Comparison of ENCODE assay signal across 20 cellular contexts in genomic region chr6:63516186-63516944, GRCh38. TPM values are rescaled to one million over a fixed set of nuclear protein-coding genes. Genes with fewer than 3 reads are reported as not detected.
DNase-seq lines count a peak whose midpoint lies in the region; ATAC-seq, FAIRE-seq and TF ChIP-seq lines count a peak whose summit lies in the region.
"Had no signal": no experiment of that assay in that cellular context is flagged by ENCODE, and none has a peak within 500 bp of the region (broad histone marks: within the 10 kb centered on the region; RNA-seq: fewer than 3 reads in every experiment).

No MANE protein-coding gene starts in this region.

- no peaks in the 10 kb centered on the region for H3K9me2 ChIP-seq in HCT116 (ENCODE audit: insufficient read depth)

- H3K36me3 ChIP-seq in HCT116 (ENCODE audit: control insufficient read depth in 1 of 2, insufficient read depth in 2 of 2, low read length in 2 of 2), result no peaks in the 10 kb centered on the region
- no peaks in the 10 kb centered on the region for H3K36me3 ChIP-seq in GM12878 (ENCODE audit: control insufficient read depth in 2 of 2, insufficient read depth in 2 of 2, low read length in 1 of 2)
- no peaks in the 10 kb centered on the region for H3K36me3 ChIP-seq in H7 (replicated peaks; ENCODE audit: control insufficient read depth, insufficient read depth, low read length)
- no peaks in the 10 kb centered on the region for H3K36me3 ChIP-seq in sigmoid colon
- H3K36me3 ChIP-seq: gastrocnemius medialis, suprapubic skin had no signal

- in situ Hi-C loops in GM12878 (cut with MboI), result no loop called here

- no peaks in the 10 kb centered on the region for H4K20me1 ChIP-seq in HCT116 (ENCODE audit: insufficient read depth)
- H4K20me1 ChIP-seq in GM12878 (ENCODE audit: control insufficient read depth, insufficient read depth), result no peaks in the 10 kb centered on the region

- CTCF ChIA-PET in HCT116 (lab: Charles Lee), result interaction anchor here (1.0 to 1.7 kb wide), 3 partner anchors 8 to 164 kb away, joined by 4 to 7 read pairs (median 5); no protein-coding TSS in a partner anchor
- CTCF ChIA-PET in GM12878 (lab: Yijun Ruan, JAX), result interaction anchor here (0.5 to 2.6 kb wide), 6 partner anchors 9 to 164 kb away, joined by 3 to 17 read pairs (median 4); no protein-coding TSS in a partner anchor

- SMC1A ChIA-PET in GM12878 (lab: Charles Lee; ENCODE audit: uncharacterized antibody, unreplicated experiment), result interaction anchor here (0.6 to 8.3 kb wide), 10 partner anchors 9 to 82 kb away, joined by 3 to 96 read pairs (median 4); no protein-coding TSS in a partner anchor

- no peak overlapping the region for H3K4me3 ChIP-seq in HCT116 (replicated peaks in 1 of 2; ENCODE audit: low read depth in 1 of 2, low read length in 2 of 2)
- H3K4me3 ChIP-seq in GM12878, result no peak overlapping the region
- no peak overlapping the region for H3K4me3 ChIP-seq in retinal pigment epithelial cell (ENCODE audit: low read length)
- H3K4me3 ChIP-seq in H7 (ENCODE audit: insufficient read depth, low read depth, low read length), result no peak overlapping the region
- no peak overlapping the region for H3K4me3 ChIP-seq in sigmoid colon
- H3K4me3 ChIP-seq: gastrocnemius medialis, SK-N-MC, suprapubic skin had no signal

- no TSS peak for BruUV-seq in HCT116 (replicated peaks; lab: Mats Ljungman, UMichigan)
- no TSS peak for BruUV-seq in GM12878 (replicated peaks; lab: Mats Ljungman, UMichigan)

- peak; percentile 32; the same call in 1 of the 2 replicates for TF ChIP-seq RAD21 in HCT116 (IDR thresholded peaks at IDR 0.05; ENCODE audit: low read depth)
- TF ChIP-seq RAD21 in GM12878 (IDR thresholded peaks at IDR 0.05; ENCODE audit: insufficient read depth, low read depth, low read length), result no peak

- DNase-seq in HCT116 (ENCODE audit: low read depth, low spot score) (peak; percentile 83), GM12878 (ENCODE audit: low read depth, low spot score) (no peak), kidney glomerular epithelial cell (lab: John Stamatoyannopoulos, UW) (peak; percentile 68), retinal pigment epithelial cell (ENCODE audit: low read depth) (peak; percentile 65), midbrain (lab: John Stamatoyannopoulos, UW) (no peak), H7 (no peak), sigmoid colon (no peak)
- DNase-seq in stimulated activated CD4-positive, alpha-beta T cell treated with anti-CD3 and anti-CD28 coated beads, Interleukin-4, amount 100 ng/mL, for 24 hours, result no peak
- DNase-seq: activated CD4-positive, alpha-beta memory T cell treated with anti-CD3 and anti-CD28 coated beads for 36 hours; activated T-cell treated with anti-CD3 and anti-CD28 coated beads, Interleukin-2, amount 50 U/mL, for 48 hours; AML-193; gastrocnemius medialis; HCEC 1CT; MM.1S; NCI-H2029; NCI-H526; occipital lobe; stimulated activated CD4-positive, alpha-beta T cell treated with anti-CD3 and anti-CD28 coated beads, Interleukin-2, amount 100 ng/mL, for 48 hours had no signal

- ATAC-seq in HCT116 (peak; percentile 67), GM12878 (no peak)
- ATAC-seq: gastrocnemius medialis had no signal

- H3K27me3 ChIP-seq in HCT116 (ENCODE audit: insufficient read depth, low read length) (no peaks in the 10 kb centered on the region), GM12878 (replicated peaks in 1 of 2; ENCODE audit: control insufficient read depth in 2 of 2, insufficient read depth in 2 of 2, low read length in 1 of 2) (no peaks in the 10 kb centered on the region), H7 (ENCODE audit: control insufficient read depth, insufficient read depth, low read length) (no peaks in the 10 kb centered on the region; the same call in 1 of the 2 replicates), sigmoid colon (no peaks in the 10 kb centered on the region)
- H3K27me3 ChIP-seq: gastrocnemius medialis, suprapubic skin had no signal

- TF ChIP-seq EP300 in GM12878 (IDR thresholded peaks at IDR 0.05; ENCODE audit: borderline replicate concordance in 1 of 2, control insufficient read depth in 1 of 2, low read depth in 2 of 2, low read length in 2 of 2), result no peak
- no peak for TF ChIP-seq EP300 in sigmoid colon (IDR thresholded peaks at IDR 0.05)

- POLR2A ChIA-PET in HCT116 (lab: Charles Lee), result interaction anchor here (0.9 to 1.9 kb wide), 4 partner anchors 11 to 163 kb away, joined by 3 to 10 read pairs (median 3); no protein-coding TSS in a partner anchor
- POLR2A ChIA-PET in GM12878 (lab: Charles Lee), result interaction anchor here (0.9 to 2.2 kb wide), 4 partner anchors 8 to 50 kb away, joined by 3 to 6 read pairs (median 3); no protein-coding TSS in a partner anchor

- FAIRE-seq in GM12878 (lab: Jason Lieb, UNC), result peak; percentile 57

- peak overlapping the region; percentile 53 for H3K4me2 ChIP-seq in HCT116 (ENCODE audit: low read length)
- H3K4me2 ChIP-seq in GM12878 (ENCODE audit: control insufficient read depth, insufficient read depth), result no peak overlapping the region

- intact Hi-C loops in HCT116 (cut with micrococcal nuclease) (loop anchor here (1.0 kb wide), 1 partner anchor 56 kb away; the partner anchor contains the start of genes LOC128125822 and PTP4A1), GM12878 (cut with micrococcal nuclease; ENCODE audit: unreplicated experiment) (loop anchor here (10.0 kb wide), 1 partner anchor 542 kb away; no protein-coding TSS in a partner anchor), sigmoid colon (cut with DNase I) (no loop called here)

- H3K9me3 ChIP-seq in HCT116 (ENCODE audit: control insufficient read depth in 1 of 2, insufficient read depth in 1 of 2, low read depth in 1 of 2, low read length in 2 of 2) (no peaks in the 10 kb centered on the region), GM12878 (replicated peaks; ENCODE audit: control insufficient read depth, insufficient read depth, low read length) (no peaks in the 10 kb centered on the region), sigmoid colon (no peaks in the 10 kb centered on the region)
- H3K9me3 ChIP-seq: gastrocnemius medialis, suprapubic skin had no signal

- peaks cover 19 to 49% of the 10 kb centered on the region in 2 experiments for H3K4me1 ChIP-seq in HCT116 (ENCODE audit: control insufficient read depth in 1 of 2, insufficient read depth in 2 of 2, low read length in 2 of 2)
- H3K4me1 ChIP-seq in GM12878 (ENCODE audit: control insufficient read depth, insufficient read depth, low read length), result peaks cover 18% of the 10 kb centered on the region
- H3K4me1 ChIP-seq in sigmoid colon, result no peaks in the 10 kb centered on the region
- H3K4me1 ChIP-seq: gastrocnemius medialis, suprapubic skin had no signal

- H3K27ac ChIP-seq in HCT116 (ENCODE audit: low read depth, low read length) (peak overlapping the region; percentile 73), GM12878 (ENCODE audit: control insufficient read depth, insufficient read depth) (no peak overlapping the region), sigmoid colon (no peak overlapping the region)
- H3K27ac ChIP-seq: gastrocnemius medialis, SK-N-MC, suprapubic skin had no signal

- TF ChIP-seq POLR2A in HCT116 (IDR thresholded peaks at IDR 0.05; ENCODE audit: borderline replicate concordance, extremely low read depth, insufficient read depth, insufficient read length) (no peak), GM12878 (IDR thresholded peaks at IDR 0.05; ENCODE audit: low read depth, low read length) (no peak), sigmoid colon (IDR thresholded peaks at IDR 0.05) (no peak)

- TF ChIP-seq CTCF in HCT116 (IDR thresholded peaks at IDR 0.05 in 2 of 3, conservative IDR thresholded peaks at IDR 0.05 in 1 of 3; ENCODE audit: borderline replicate concordance in 1 of 3, insufficient read depth in 1 of 3, low read depth in 2 of 3, low read length in 2 of 3) (no peak), GM12878 (IDR thresholded peaks at IDR 0.05 in 2 of 3, conservative IDR thresholded peaks at IDR 0.05 in 1 of 3; ENCODE audit: control insufficient read depth in 2 of 3, extremely low read depth in 1 of 3, insufficient read depth in 1 of 3, low read depth in 3 of 3, low read length in 3 of 3) (no peak), retinal pigment epithelial cell (conservative IDR thresholded peaks at IDR 0.05; ENCODE audit: low read depth, low read length) (no peak), sigmoid colon (IDR thresholded peaks at IDR 0.05) (no peak)

- RAD21 ChIA-PET in HCT116 (lab: Charles Lee; ENCODE audit: low non-redundant PET in 1 of 2, low total read pairs in 2 of 2, uncharacterized antibody in 2 of 2, unreplicated experiment in 2 of 2), result no interaction called here
- RAD21 ChIA-PET in GM12878 (lab: Charles Lee; ENCODE audit: unreplicated experiment), result interaction anchor here (0.5 to 1.5 kb wide), 7 partner anchors 8 to 248 kb away, joined by 3 to 4 read pairs (median 3); no protein-coding TSS in a partner anchor

- H3K79me2 ChIP-seq in HCT116 (ENCODE audit: insufficient read depth, low read length) (no peaks in the 10 kb centered on the region), GM12878 (ENCODE audit: control insufficient read depth, insufficient read depth, low read length) (no peaks in the 10 kb centered on the region)

- H3K9ac ChIP-seq in HCT116 (ENCODE audit: low read length) (peak overlapping the region; percentile 20), GM12878 (ENCODE audit: control insufficient read depth, insufficient read depth, low read length) (no peak overlapping the region)

- H2AFZ ChIP-seq in HCT116 (ENCODE audit: low read depth, low read length, poor library complexity, severe bottlenecking) (peak overlapping the region; percentile 70), GM12878 (ENCODE audit: control insufficient read depth, low read depth, low read length) (no peak overlapping the region)

- 96% methylated on average over 2 of the region's 2 CpGs for WGBS in GM12878 (ENCODE audit: insufficient coverage, insufficient replicate concordance, low lambda C conversion rate, missing lambda C conversion rate)
- 48 to 77% methylated on average over 2 of the region's 2 CpGs for WGBS in sigmoid colon, 2 donors

RNA-seq across cellular contexts. Expression of gene PTP4A1, which starts 55.9 kb away (rescaled TPM):
- total RNA-seq in HCT116 (2021; ENCODE audit: unreplicated experiment) (123 TPM), GM12878 (2014; rRNA removed) (14.0 and 18.3 TPM in 2 replicates), GM12878 (2014; rRNA removed; fragmentation: Illumina TruSeq; extraction: Trizol) (9.4 and 12.0 TPM in 2 replicates), GM12878 (2021) (67.4 and 70.1 TPM in 2 replicates), sigmoid colon (10 to 100 TPM; 21.4 to 56.6 (median 42.2) TPM)
- polyA plus RNA-seq in HCT116 (2012), result 47.5 and 61.8 TPM in 2 replicates
- total RNA-seq in GM12878 (2013; cell fraction: nucleolus; rRNA removed), result 33.9 and 34.0 TPM in 2 replicates
- 36.6 TPM for polyA plus RNA-seq in GM12878 (2011; ENCODE audit: low read depth)
- polyA plus RNA-seq in GM12878 (2011; rRNA removed) (25.4 and 32.3 TPM in 2 replicates), GM12878 (2014; fragmentation: Illumina TruSeq; extraction: Trizol) (79.3 and 104 TPM in 2 replicates), GM12878 (2014; fragmentation: Nextera tagmentation; extraction: Ambion mirVana) (not detected), GM12878 (2014; rRNA removed) (8.5 and 10.5 TPM in 2 replicates), GM12878 (2016; fragmentation: Nextera tagmentation; extraction: Ambion mirVana) (100 to 1,000 TPM; 171 to 190 TPM), sigmoid colon (100 to 1,000 TPM in 1 of 3 donors, 10 to 100 TPM in 2; 39.5 to 173 (median 63.1) TPM)
- polyA plus RNA-seq in GM12878 (2011; cell fraction: cytosol; rRNA removed), result 7.8 and 20.7 TPM in 2 replicates
- 19.5 and 20.0 TPM in 2 replicates for polyA plus RNA-seq in GM12878 (2011; cell fraction: nucleus; rRNA removed)
- 46.3 and 55.4 TPM in 2 replicates for polyA plus RNA-seq in GM12878 (2012)
- polyA minus RNA-seq in GM12878 (2011; rRNA and poly(A)+ RNA removed), result 19.1 and 31.9 TPM in 2 replicates
- 25.9 and 30.9 TPM in 2 replicates for polyA minus RNA-seq in GM12878 (2011; cell fraction: cytosol; rRNA and poly(A)+ RNA removed)
- 38.3 and 65.9 TPM in 2 replicates for polyA minus RNA-seq in GM12878 (2011; cell fraction: nucleus; rRNA and poly(A)+ RNA removed)
- total RNA-seq in H7 (2014; rRNA removed; shearing (Covaris generic)), result 7.5 and 8.7 TPM in 2 replicates

Comparison
In these comparisons a context has a peak if more than half of its experiments do, and no peak if none do; other contexts are left out.
1. DNase-seq: peak in HCT116 (single experiment), kidney glomerular epithelial cell (single experiment) and retinal pigment epithelial cell (single experiment); none in GM12878 (single experiment), stimulated activated CD4-positive, alpha-beta T cell treated with anti-CD3 and anti-CD28 coated beads, Interleukin-4, amount 100 ng/mL, for 24 hours (single experiment), midbrain (single experiment), H7 (single experiment) and sigmoid colon (single experiment).
2. Of the 18 proteins assayed by ChIP-seq in both GM12878 and HCT116: peak only in GM12878: none; only in HCT116: CEBPB, EGR1, JUND, MAX, POLR2AphosphoS5, RAD21 and 5 more; in both: none; in neither: 7.